In genomic region chr9:132026932-132027585, GRCh38 we compare ENCODE assay signal across 13 cellular contexts. TPM values are rescaled to one million over a fixed set of nuclear protein-coding genes. Genes with fewer than 3 reads are reported as not detected.
DNase-seq lines count a peak whose midpoint lies in the region; ATAC-seq and TF ChIP-seq lines count a peak whose summit lies in the region.
"Had no signal": no experiment of that assay in that cellular context is flagged by ENCODE, and none has a peak within 500 bp of the region (broad histone marks: within the 10 kb centered on the region; RNA-seq: fewer than 3 reads in every experiment).

No MANE protein-coding gene starts in this region.

- intact Hi-C loops in Panc1 (cut with micrococcal nuclease; ENCODE audit: unreplicated experiment), result no loop called here

- H3K9me3 ChIP-seq in Panc1 (ENCODE audit: control insufficient read depth, insufficient read depth, low read depth, low read length), result no peaks in the 10 kb centered on the region
- H3K9me3 ChIP-seq: gastroesophageal sphincter had no signal

- peak; percentile 81 for ATAC-seq in Panc1
- ATAC-seq in GM18517 (IDR thresholded peaks at IDR 0.05; ENCODE audit: unreplicated experiment), result no peak
- ATAC-seq in HG02610 (IDR thresholded peaks at IDR 0.05; ENCODE audit: unreplicated experiment), result no peak
- ATAC-seq: gastroesophageal sphincter, K562 had no signal

- DNase-seq in GM03348 (ENCODE audit: low spot score) (peak; percentile 68), Panc1 (ENCODE audit: low read depth, low spot score) (no peak), choroid plexus epithelial cell (ENCODE audit: low read depth) (peak; percentile 67), mesothelial cell of epicardium (ENCODE audit: low spot score in 2 of 2, unreplicated experiment in 2 of 2) (no peak), NCI-H128 (lab: John Stamatoyannopoulos, UW; ENCODE audit: unreplicated experiment) (no peak), HuH-7.5 (ENCODE audit: low spot score) (no peak)
- DNase-seq: NCI-H2227 treated with DMSO at 0.1 percent for 48 hours had no signal

- H3K27ac Mint-ChIP-seq in mesothelial cell of epicardium, result peak overlapping the region; percentile 96
- H3K27ac Mint-ChIP-seq: memory B cell had no signal

- peaks cover 19% of the 10 kb centered on the region for H3K4me1 ChIP-seq in Panc1 (ENCODE audit: control insufficient read depth, insufficient read depth, low read length)

- POLR2A ChIA-PET in Panc1 (lab: Charles Lee), result no interaction called here

- H3K9me3 Mint-ChIP-seq in mesothelial cell of epicardium, result no peaks in the 10 kb centered on the region
- H3K9me3 Mint-ChIP-seq: brain, memory B cell had no signal

- H3K36me3 ChIP-seq in Panc1 (ENCODE audit: control insufficient read depth, insufficient read depth, low read length), result no peaks in the 10 kb centered on the region
- H3K36me3 ChIP-seq: gastroesophageal sphincter had no signal

- no peaks in the 10 kb centered on the region for H3K27me3 ChIP-seq in Panc1 (ENCODE audit: control insufficient read depth, insufficient read depth, low read length)
- H3K27me3 ChIP-seq: gastroesophageal sphincter had no signal

- no peak overlapping the region for H3K4me3 Mint-ChIP-seq in mesothelial cell of epicardium
- H3K4me3 Mint-ChIP-seq: brain, memory B cell had no signal

- no peaks in the 10 kb centered on the region for H3K36me3 Mint-ChIP-seq in mesothelial cell of epicardium
- H3K36me3 Mint-ChIP-seq: brain had no signal

- in situ Hi-C loops in Panc1 (cut with HindIII; ENCODE audit: low pct_unique_long_range_greater_than_20kb, low sequenced_read_pairs), result no loop called here

- CTCF ChIA-PET in Panc1 (lab: Charles Lee), result no interaction called here

- TF ChIP-seq CTCF in Panc1 (IDR thresholded peaks at IDR 0.05) (no peak), choroid plexus epithelial cell (conservative IDR thresholded peaks at IDR 0.05; ENCODE audit: low read depth, low read length) (no peak), mesothelial cell of epicardium (IDR thresholded peaks at IDR 0.05; ENCODE audit: unreplicated experiment) (no peak)

- BruUV-seq in Panc1 (replicated peaks; lab: Mats Ljungman, UMichigan), result no TSS peak

- no peaks in the 10 kb centered on the region for H3K27me3 Mint-ChIP-seq in mesothelial cell of epicardium (ENCODE audit: low read depth)
- H3K27me3 Mint-ChIP-seq: brain, memory B cell had no signal

- peak overlapping the region; percentile 54 for H3K27ac ChIP-seq in Panc1 (ENCODE audit: low read length)
- H3K27ac ChIP-seq: gastroesophageal sphincter had no signal

- no peak overlapping the region for H3K4me3 ChIP-seq in Panc1 (ENCODE audit: low read depth in 2 of 2, low read length in 2 of 2)
- no peak overlapping the region for H3K4me3 ChIP-seq in choroid plexus epithelial cell (ENCODE audit: low read depth, low read length)
- H3K4me3 ChIP-seq: gastroesophageal sphincter, K562 had no signal

- H3K4me1 Mint-ChIP-seq in mesothelial cell of epicardium, result peaks cover 61% of the 10 kb centered on the region

RNA-seq across cellular contexts. Expression of gene MED27, which starts 52.6 kb away (rescaled TPM):
- total RNA-seq in Panc1 (2021; ENCODE audit: unreplicated experiment) (24.4 TPM), mesothelial cell of epicardium (26.8 to 29.0 TPM (median 28.7 TPM) in 3 replicates)
- 23.7 TPM for polyA plus RNA-seq in Panc1 (2012; ENCODE audit: insufficient read length)

Comparison
In these comparisons a context has a peak if more than half of its experiments do, and no peak if none do; other contexts are left out.
1. DNase-seq: peak in GM03348 (single experiment) and choroid plexus epithelial cell (single experiment); none in Panc1 (single experiment), mesothelial cell of epicardium (0 of 2), NCI-H128 (single experiment) and HuH-7.5 (single experiment).